9 cellular contexts compared by ENCODE assay signal in the genomic region with DNA sequence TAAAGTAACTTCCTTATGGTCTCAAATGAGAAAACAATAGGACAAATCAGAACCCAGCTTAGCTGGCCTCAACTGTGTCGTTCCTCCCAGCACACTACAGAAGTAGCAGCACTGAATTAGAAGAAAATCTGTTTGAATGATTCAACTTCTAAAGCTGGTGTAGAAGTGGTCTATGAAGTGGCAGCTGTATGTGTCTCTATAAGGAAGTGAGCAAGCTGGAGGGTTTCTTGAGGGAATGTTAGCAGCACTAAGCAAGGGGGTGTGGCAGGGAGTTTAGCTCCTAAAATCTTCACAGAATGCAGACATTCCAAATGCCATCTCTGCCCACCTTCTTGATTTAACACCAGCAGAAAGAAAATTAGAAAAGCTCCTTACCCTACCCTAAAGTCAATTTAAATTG. TPM values are rescaled to one million over a fixed set of nuclear protein-coding genes. Genes with fewer than 3 reads are reported as not detected.
DNase-seq lines count a peak whose midpoint lies in the region; TF ChIP-seq lines count a peak whose summit lies in the region.
"Had no signal": no experiment of that assay in that cellular context is flagged by ENCODE, and none has a peak within 500 bp of the region (broad histone marks: within the 10 kb centered on the region; RNA-seq: fewer than 3 reads in every experiment).

No MANE protein-coding gene starts in this region.

- H3K27me3 Mint-ChIP-seq in activated CD4-positive, alpha-beta memory T cell treated with anti-CD3 and anti-CD28 coated beads, Interleukin-2, amount 10 ng/mL, durations not matched to agents 7 days and 5 days = no peaks in the 10 kb centered on the region

- no peak for TF ChIP-seq CTCF in hepatocyte (IDR thresholded peaks at IDR 0.05; ENCODE audit: poor library complexity)

- H4K20me1 ChIP-seq in hepatocyte (ENCODE audit: insufficient read depth, poor library complexity, severe bottlenecking) = peaks cover 40% of the 10 kb centered on the region

- CTCF ChIA-PET in activated CD4-positive, alpha-beta memory T cell treated with anti-CD3 and anti-CD28 coated beads, Interleukin-2, amount 10 ng/mL, durations not matched to agents 7 days and 5 days (lab: Charles Lee) = interaction anchor here (0.7 to 1.4 kb wide), 4 partner anchors 8 to 192 kb away, joined by 3 to 5 read pairs (median 4); no protein-coding TSS in a partner anchor

- H3K36me3 Mint-ChIP-seq in activated CD4-positive, alpha-beta memory T cell treated with anti-CD3 and anti-CD28 coated beads, Interleukin-2, amount 10 ng/mL, durations not matched to agents 7 days and 5 days (ENCODE audit: low read depth) = peaks cover 28% of the 10 kb centered on the region

- H2AFZ ChIP-seq in hepatocyte = no peak overlapping the region

- POLR2A ChIA-PET in activated CD4-positive, alpha-beta memory T cell treated with anti-CD3 and anti-CD28 coated beads, Interleukin-2, amount 10 ng/mL, durations not matched to agents 7 days and 5 days (lab: Charles Lee) = interaction anchor here (1.1 to 5.6 kb wide), 7 partner anchors 9 to 192 kb away, joined by 3 to 95 read pairs (median 5); no protein-coding TSS in a partner anchor

- H3K27me3 ChIP-seq in hepatocyte = no peaks in the 10 kb centered on the region

- peak overlapping the region; percentile 76 for H3K4me2 ChIP-seq in hepatocyte

- peaks cover 62% of the 10 kb centered on the region for H3K4me1 Mint-ChIP-seq in activated CD4-positive, alpha-beta memory T cell treated with anti-CD3 and anti-CD28 coated beads, Interleukin-2, amount 10 ng/mL, durations not matched to agents 7 days and 5 days

- H3K9me3 ChIP-seq in hepatocyte (ENCODE audit: low read depth) = no peaks in the 10 kb centered on the region

- H3K4me1 ChIP-seq in hepatocyte (ENCODE audit: insufficient read depth) = peaks cover 11% of the 10 kb centered on the region

- H3K4me3 ChIP-seq in hepatocyte = no peak overlapping the region
- H3K4me3 ChIP-seq: cardiac muscle cell had no signal

- no peaks in the 10 kb centered on the region for H3K36me3 ChIP-seq in hepatocyte (replicated peaks; ENCODE audit: insufficient read depth, low read depth)
- H3K36me3 ChIP-seq: cardiac muscle cell had no signal

- 67% methylated on average over 1 of the region's 1 CpG for WGBS in hepatocyte (ENCODE audit: low lambda C conversion rate, missing lambda C conversion rate)

- peak overlapping the region; percentile 96 for H3K27ac ChIP-seq in hepatocyte
- peak overlapping the region; percentile 91 for H3K27ac ChIP-seq in substantia nigra (ENCODE audit: low read depth, low read length, poor library complexity, severe bottlenecking)
- H3K27ac ChIP-seq: cardiac muscle cell had no signal

- no peaks in the 10 kb centered on the region for H3K9me3 Mint-ChIP-seq in activated CD4-positive, alpha-beta memory T cell treated with anti-CD3 and anti-CD28 coated beads, Interleukin-2, amount 10 ng/mL, durations not matched to agents 7 days and 5 days

- H3K79me2 ChIP-seq in hepatocyte = peaks cover 68% of the 10 kb centered on the region

- DNase-seq in SIG-M5 treated with dmso at 0.1 percent for 504 hours (lab: John Stamatoyannopoulos, UW; ENCODE audit: unreplicated experiment) = peak; percentile 16
- no peak for DNase-seq in SIG-M5 (lab: John Stamatoyannopoulos, UW)
- no peak for DNase-seq in activated CD4-positive, alpha-beta memory T cell treated with anti-CD3 and anti-CD28 coated beads, Interleukin-2, amount 10 ng/mL, durations not matched to agents 7 days and 5 days
- DNase-seq in hepatocyte (ENCODE audit: low spot score) = no peak
- DNase-seq in substantia nigra (lab: John Stamatoyannopoulos, UW) = peak in 2 of 49 donors; percentile 12 to 38
- no peak for DNase-seq in NCI-H1417 (lab: John Stamatoyannopoulos, UW)
- DNase-seq in NCI-H187 treated with DMSO at 0.1 percent for 48 hours (lab: John Stamatoyannopoulos, UW) = no peak
- DNase-seq in cortex of kidney (lab: John Stamatoyannopoulos, UW) = no peak

- peak overlapping the region; percentile 97 for H3K27ac Mint-ChIP-seq in activated CD4-positive, alpha-beta memory T cell treated with anti-CD3 and anti-CD28 coated beads, Interleukin-2, amount 10 ng/mL, durations not matched to agents 7 days and 5 days

- H3K4me3 Mint-ChIP-seq in activated CD4-positive, alpha-beta memory T cell treated with anti-CD3 and anti-CD28 coated beads, Interleukin-2, amount 10 ng/mL, durations not matched to agents 7 days and 5 days = peak overlapping the region; percentile 96

- no peaks in the 10 kb centered on the region for H3K9me2 ChIP-seq in hepatocyte (replicated peaks; ENCODE audit: insufficient read depth)

RNA-seq across cellular contexts. Expression of a gene that starts 4.1 kb away (rescaled TPM):
- 10 to 100 TPM; 19.2 to 19.6 TPM for total RNA-seq in activated CD4-positive, alpha-beta memory T cell treated with anti-CD3 and anti-CD28 coated beads, Interleukin-2, amount 10 ng/mL, durations not matched to agents 7 days and 5 days
- total RNA-seq in hepatocyte = 29.4 and 31.9 TPM in 2 replicates
- 5.2 and 5.3 TPM in 2 replicates for polyA plus RNA-seq in hepatocyte
- polyA plus RNA-seq: cardiac muscle cell had no signal
